In the genomic region with DNA sequence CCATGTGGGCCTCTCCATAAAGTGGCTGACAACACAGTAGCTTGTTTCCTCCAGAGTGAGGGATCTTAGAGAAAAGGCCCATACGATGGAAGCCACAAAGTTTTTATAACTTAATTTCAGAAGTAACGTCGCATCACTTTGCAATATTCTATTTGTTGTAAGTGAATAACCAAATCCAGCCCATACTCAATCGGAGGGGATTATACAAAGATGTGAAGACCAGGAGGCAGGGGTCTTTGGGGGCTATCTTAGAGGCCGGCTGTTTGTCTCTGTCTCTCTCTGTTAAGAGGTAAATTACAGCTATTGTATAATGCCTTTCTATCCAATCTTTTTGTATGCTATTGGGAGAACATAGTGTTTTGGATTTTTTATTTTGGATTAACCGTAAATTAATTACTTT, we compare ENCODE assay signal across 19 cellular contexts. TPM values are rescaled to one million over a fixed set of nuclear protein-coding genes. Genes with fewer than 3 reads are reported as not detected.
A peak's percentile ranks its signal among the peaks of the same experiment; 100 is the strongest.
DNase-seq lines count a peak whose midpoint lies in the region; ATAC-seq and TF ChIP-seq lines count a peak whose summit lies in the region.
"Had no signal": no experiment of that assay in that cellular context is flagged by ENCODE, and none has a peak within 500 bp of the region (broad histone marks: within the 10 kb centered on the region; RNA-seq: fewer than 3 reads in every experiment).

No MANE protein-coding gene starts in this region.

- POLR2A ChIA-PET in WTC11 (lab: Charles Lee), result no interaction called here
- POLR2A ChIA-PET in activated CD4-positive, alpha-beta T cell treated with anti-CD3 and anti-CD28 coated beads for 36 hours (lab: Charles Lee), result interaction anchor here (0.6 to 1.7 kb wide), 4 partner anchors 10 to 257 kb away, joined by 3 to 5 read pairs (median 4); no protein-coding TSS in a partner anchor

- peaks cover 19% of the 10 kb centered on the region for H3K4me1 ChIP-seq in cardiac muscle cell (ENCODE audit: low read depth)
- H3K4me1 ChIP-seq: HAP-1 had no signal

- TF ChIP-seq CTCF in cardiac muscle cell (IDR thresholded peaks at IDR 0.05; ENCODE audit: low read depth, low read length) (no peak), WTC11 (IDR thresholded peaks at IDR 0.05) (no peak), neural crest cell (conservative IDR thresholded peaks at IDR 0.05) (no peak)

- peak overlapping the region; percentile 9 for H3K27ac ChIP-seq in cardiac muscle cell

- H3K9me3 Mint-ChIP-seq in WTC11 (peaks cover 4% of the 10 kb centered on the region; the same call in 1 of the 2 replicates), neural crest cell (no peaks in the 10 kb centered on the region)
- no peaks in the 10 kb centered on the region for H3K9me3 Mint-ChIP-seq in activated CD4-positive, alpha-beta T cell treated with anti-CD3 and anti-CD28 coated beads for 36 hours (ENCODE audit: low read depth)

- H3K36me3 ChIP-seq in cardiac muscle cell, result peaks cover 8% of the 10 kb centered on the region

- no peaks in the 10 kb centered on the region for H3K27me3 ChIP-seq in cardiac muscle cell

- H3K9me3 ChIP-seq in cardiac muscle cell (ENCODE audit: low read depth), result no peaks in the 10 kb centered on the region
- H3K9me3 ChIP-seq: HAP-1 had no signal

- no peak for ATAC-seq in Right ventricle myocardium superior (ENCODE audit: poor library complexity)
- ATAC-seq in WTC11, result no peak
- ATAC-seq in HG02840 (IDR thresholded peaks at IDR 0.05; ENCODE audit: low FRiP score, unreplicated experiment), result no peak
- no peak for ATAC-seq in activated CD4-positive, alpha-beta T cell treated with anti-CD3 and anti-CD28 coated beads for 36 hours

- H3K4me3 Mint-ChIP-seq in WTC11, result no peak overlapping the region
- H3K4me3 Mint-ChIP-seq in neural crest cell, result peak overlapping the region; percentile 48
- H3K4me3 Mint-ChIP-seq in activated CD4-positive, alpha-beta T cell treated with anti-CD3 and anti-CD28 coated beads for 36 hours, result no peak overlapping the region

- no peak for DNase-seq in cardiac muscle cell (ENCODE audit: low read depth in 1 of 2, low spot score in 1 of 2)
- DNase-seq in Right ventricle myocardium superior, result no peak
- DNase-seq in WTC11 (ENCODE audit: low spot score), result no peak
- DNase-seq in neural crest cell (ENCODE audit: low read depth, low spot score), result no peak
- no peak for DNase-seq in NCI-H510A (lab: John Stamatoyannopoulos, UW)
- DNase-seq in activated CD4-positive, alpha-beta T cell treated with anti-CD3 and anti-CD28 coated beads for 36 hours, result no peak
- no peak for DNase-seq in SKM-1 treated with dmso at 0.1 percent for 144 hours (lab: John Stamatoyannopoulos, UW; ENCODE audit: unreplicated experiment)
- DNase-seq: C1 segment of cervical spinal cord, Calu3, DMS79, MV-4-11, NCI-H1436, NCI-H2029, NCI-H2171 treated with DMSO at 0.1 percent for 48 hours, NCI-H446 treated with DMSO at 0.1 percent for 48 hours, NCI-H748 treated with DMSO at 0.1 percent for 48 hours, RPMI8226 had no signal

- H3K27me3 Mint-ChIP-seq in WTC11 (ENCODE audit: low read depth) (no peaks in the 10 kb centered on the region), neural crest cell (ENCODE audit: low read depth) (no peaks in the 10 kb centered on the region)
- H3K27me3 Mint-ChIP-seq in activated CD4-positive, alpha-beta T cell treated with anti-CD3 and anti-CD28 coated beads for 36 hours, result no peaks in the 10 kb centered on the region

- peak overlapping the region; percentile 34 for H3K27ac Mint-ChIP-seq in WTC11
- H3K27ac Mint-ChIP-seq in neural crest cell (ENCODE audit: unreplicated experiment), result no peak overlapping the region
- no peak overlapping the region for H3K27ac Mint-ChIP-seq in activated CD4-positive, alpha-beta T cell treated with anti-CD3 and anti-CD28 coated beads for 36 hours

- peaks cover 34% of the 10 kb centered on the region for H3K36me3 Mint-ChIP-seq in WTC11
- peaks cover 16% of the 10 kb centered on the region for H3K36me3 Mint-ChIP-seq in neural crest cell (ENCODE audit: low read depth)
- H3K36me3 Mint-ChIP-seq in activated CD4-positive, alpha-beta T cell treated with anti-CD3 and anti-CD28 coated beads for 36 hours (ENCODE audit: low read depth), result peaks cover 42% of the 10 kb centered on the region

- CTCF ChIA-PET in WTC11 (lab: Charles Lee), result interaction anchor here (1.3 kb wide), 1 partner anchor 10 kb away, joined by 3 read pairs; no protein-coding TSS in a partner anchor
- CTCF ChIA-PET in activated CD4-positive, alpha-beta T cell treated with anti-CD3 and anti-CD28 coated beads for 36 hours (lab: Charles Lee), result no interaction called here

- no peak overlapping the region for H3K4me3 ChIP-seq in cardiac muscle cell
- H3K4me3 ChIP-seq: HAP-1 had no signal

- peaks cover 7% of the 10 kb centered on the region for H3K4me1 Mint-ChIP-seq in WTC11
- H3K4me1 Mint-ChIP-seq in neural crest cell, result peaks cover 6% of the 10 kb centered on the region
- H3K4me1 Mint-ChIP-seq in activated CD4-positive, alpha-beta T cell treated with anti-CD3 and anti-CD28 coated beads for 36 hours, result peaks cover 69% of the 10 kb centered on the region

- intact Hi-C loops in Right ventricle myocardium superior (cut with DNase I), result no loop called here
- intact Hi-C loops in activated CD4-positive, alpha-beta T cell treated with anti-CD3 and anti-CD28 coated beads for 36 hours (cut with DNase I, micrococcal nuclease), result no loop called here

TF ChIP-seq in WTC11, 78 proteins besides CTCF, POLR2A, EP300 and RAD21:
- TF ChIP-seq, protein P1, sequence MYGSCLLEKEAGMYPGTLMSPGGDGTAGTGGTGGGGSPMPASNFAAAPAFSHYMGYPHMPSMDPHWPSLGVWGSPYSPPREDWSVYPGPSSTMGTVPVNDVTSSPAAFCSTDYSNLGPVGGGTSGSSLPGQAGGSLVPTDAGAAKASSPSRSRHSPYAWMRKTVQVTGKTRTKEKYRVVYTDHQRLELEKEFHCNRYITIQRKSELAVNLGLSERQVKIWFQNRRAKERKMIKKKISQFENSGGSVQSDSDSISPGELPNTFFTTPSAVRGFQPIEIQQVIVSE (CRISPR knock-in tag; IDR thresholded peaks at IDR 0.05; ENCODE audit: borderline replicate concordance), result no peak
- TF ChIP-seq, protein P2, sequence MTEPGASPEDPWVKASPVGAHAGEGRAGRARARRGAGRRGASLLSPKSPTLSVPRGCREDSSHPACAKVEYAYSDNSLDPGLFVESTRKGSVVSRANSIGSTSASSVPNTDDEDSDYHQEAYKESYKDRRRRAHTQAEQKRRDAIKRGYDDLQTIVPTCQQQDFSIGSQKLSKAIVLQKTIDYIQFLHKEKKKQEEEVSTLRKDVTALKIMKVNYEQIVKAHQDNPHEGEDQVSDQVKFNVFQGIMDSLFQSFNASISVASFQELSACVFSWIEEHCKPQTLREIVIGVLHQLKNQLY (CRISPR knock-in tag; IDR thresholded peaks at IDR 0.05), result no peak
- no peak for TF ChIP-seq TEAD4 (CRISPR knock-in tag; IDR thresholded peaks at IDR 0.05)
- TF ChIP-seq, protein P3, sequence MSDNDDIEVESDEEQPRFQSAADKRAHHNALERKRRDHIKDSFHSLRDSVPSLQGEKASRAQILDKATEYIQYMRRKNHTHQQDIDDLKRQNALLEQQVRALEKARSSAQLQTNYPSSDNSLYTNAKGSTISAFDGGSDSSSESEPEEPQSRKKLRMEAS (CRISPR knock-in tag; IDR thresholded peaks at IDR 0.05), result no peak
- no peak for TF ChIP-seq MYBL2 (CRISPR knock-in tag; IDR thresholded peaks at IDR 0.05)

RNA-seq across cellular contexts. Expression of a gene that starts 9.1 kb away (rescaled TPM):
- 35.5 and 93.1 TPM in 2 replicates for total RNA-seq in cardiac muscle cell
- 132 and 163 TPM in 2 replicates for polyA plus RNA-seq in cardiac muscle cell
- total RNA-seq in Right ventricle myocardium superior, result 176 TPM
- 198 to 206 TPM (median 201 TPM) in 3 replicates for total RNA-seq in WTC11 (2021)
- total RNA-seq in neural crest cell, result 146 and 154 TPM in 2 replicates
- 100 to 1,000 TPM; 177 to 195 TPM for total RNA-seq in activated CD4-positive, alpha-beta T cell treated with anti-CD3 and anti-CD28 coated beads for 36 hours
